Comparison of ENCODE assay signal across 10 cellular contexts in the genomic region with DNA sequence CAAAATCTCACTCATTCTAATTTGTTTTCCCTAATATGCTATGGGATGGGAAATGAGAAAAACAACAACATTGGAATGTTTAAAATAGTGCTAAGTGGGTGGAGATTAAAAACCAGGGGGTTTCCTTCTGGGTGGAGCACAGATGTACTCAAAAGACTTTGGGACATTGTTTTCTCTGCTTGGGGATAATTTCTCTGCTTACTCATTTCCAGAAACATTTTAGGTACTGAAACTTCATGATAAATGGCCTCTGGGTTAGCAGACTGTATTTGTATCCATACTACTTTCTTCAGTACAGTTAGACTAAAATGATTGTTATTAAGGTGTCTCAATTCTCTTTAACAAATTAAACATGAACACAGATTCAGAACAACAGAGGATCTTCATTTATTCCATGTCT. TPM values are rescaled to one million over a fixed set of nuclear protein-coding genes. Genes with fewer than 3 reads are reported as not detected.
A peak's percentile ranks its signal among the peaks of the same experiment; 100 is the strongest.
DNase-seq lines count a peak whose midpoint lies in the region; ATAC-seq, FAIRE-seq and TF ChIP-seq lines count a peak whose summit lies in the region.
"Had no signal": no experiment of that assay in that cellular context is flagged by ENCODE, and none has a peak within 500 bp of the region (broad histone marks: within the 10 kb centered on the region; RNA-seq: fewer than 3 reads in every experiment).

No MANE protein-coding gene starts in this region.

- H3K36me3 ChIP-seq in KMS-11 (ENCODE audit: insufficient read depth), result no peaks in the 10 kb centered on the region
- no peaks in the 10 kb centered on the region for H3K36me3 ChIP-seq in SK-N-SH (replicated peaks in 1 of 2; ENCODE audit: control insufficient read depth in 1 of 2, insufficient read depth in 2 of 2, low read length in 1 of 2)
- H3K36me3 ChIP-seq in colonic mucosa, result no peaks in the 10 kb centered on the region
- H3K36me3 ChIP-seq in ascending aorta, result no peaks in the 10 kb centered on the region

- DNase-seq in SK-N-SH (no peak), urothelium cell line (ENCODE audit: low spot score) (no peak), colonic mucosa (no peak), ascending aorta (ENCODE audit: low spot score in 2 of 2) (no peak)
- DNase-seq: CD4-positive, CD25-positive, alpha-beta regulatory T cell; effector CD8-positive, alpha-beta T cell had no signal

- ATAC-seq in GM18861 (IDR thresholded peaks at IDR 0.05; ENCODE audit: unreplicated experiment), result peak; percentile 87
- peak; percentile 80 for ATAC-seq in GM21423 (IDR thresholded peaks at IDR 0.05; ENCODE audit: unreplicated experiment)
- peak; percentile 73 for ATAC-seq in HG02981 (IDR thresholded peaks at IDR 0.05; ENCODE audit: unreplicated experiment)

- POLR2A ChIA-PET in SK-N-SH (lab: Yijun Ruan, JAX), result no interaction called here

- no peaks in the 10 kb centered on the region for H3K9me2 ChIP-seq in SK-N-SH

- H3K9me3 ChIP-seq in SK-N-SH (no peaks in the 10 kb centered on the region), colonic mucosa (no peaks in the 10 kb centered on the region), ascending aorta (no peaks in the 10 kb centered on the region)

- H3K79me2 ChIP-seq in KMS-11 (ENCODE audit: insufficient read depth, low read depth) (no peaks in the 10 kb centered on the region), SK-N-SH (ENCODE audit: insufficient read depth) (no peaks in the 10 kb centered on the region)

- H3K27me3 ChIP-seq in KMS-11 (ENCODE audit: insufficient read depth, low read depth), result no peaks in the 10 kb centered on the region
- H3K27me3 ChIP-seq in SK-N-SH (ENCODE audit: insufficient read depth), result no peaks in the 10 kb centered on the region; the same call in 1 of the 2 replicates
- no peaks in the 10 kb centered on the region for H3K27me3 ChIP-seq in colonic mucosa
- no peaks in the 10 kb centered on the region for H3K27me3 ChIP-seq in ascending aorta

- H3K4me2 ChIP-seq in KMS-11 (peak overlapping the region; percentile 64), SK-N-SH (no peak overlapping the region)

- H3K4me1 ChIP-seq in KMS-11 (ENCODE audit: low read depth, poor library complexity, severe bottlenecking) (peaks cover 76% of the 10 kb centered on the region), SK-N-SH (ENCODE audit: control insufficient read depth in 1 of 2, insufficient read depth in 2 of 2, low read depth in 1 of 2, low read length in 1 of 2) (no peaks in the 10 kb centered on the region), colonic mucosa (no peaks in the 10 kb centered on the region), ascending aorta (no peaks in the 10 kb centered on the region)

- peak overlapping the region; percentile 34; the same call in 1 of the 2 replicates for H3K27ac ChIP-seq in KMS-11
- no peak overlapping the region for H3K27ac ChIP-seq in SK-N-SH (ENCODE audit: low read depth in 2 of 2, low read length in 1 of 2)
- H3K27ac ChIP-seq in colonic mucosa, result no peak overlapping the region
- no peak overlapping the region for H3K27ac ChIP-seq in ascending aorta

- TF ChIP-seq EP300 in SK-N-SH (IDR thresholded peaks at IDR 0.05; ENCODE audit: borderline replicate concordance in 1 of 2, low read depth in 1 of 2, low read length in 1 of 2), result no peak

- H2AFZ ChIP-seq in KMS-11 (ENCODE audit: low read depth), result no peak overlapping the region
- no peak overlapping the region for H2AFZ ChIP-seq in SK-N-SH (ENCODE audit: low read depth)

- no peaks in the 10 kb centered on the region for H3F3A ChIP-seq in SK-N-SH (replicated peaks; ENCODE audit: insufficient read depth)

- H3K4me3 ChIP-seq in KMS-11 (IDR thresholded peaks at IDR 0.05; ENCODE audit: insufficient read depth, low read depth, low read length), result no peak overlapping the region
- H3K4me3 ChIP-seq in SK-N-SH (ENCODE audit: low read depth in 2 of 2, low read length in 1 of 2), result no peak overlapping the region
- no peak overlapping the region for H3K4me3 ChIP-seq in colonic mucosa
- no peak overlapping the region for H3K4me3 ChIP-seq in ascending aorta

- intact Hi-C loops in colonic mucosa (cut with DNase I) (no loop called here), ascending aorta (cut with DNase I) (no loop called here)

- TF ChIP-seq CTCF in KMS-11 (conservative IDR thresholded peaks at IDR 0.05; ENCODE audit: low read depth, low read length) (no peak), SK-N-SH (IDR thresholded peaks at IDR 0.05) (no peak), colonic mucosa (IDR thresholded peaks at IDR 0.05) (no peak), ascending aorta (IDR thresholded peaks at IDR 0.05) (no peak)

- FAIRE-seq in urothelium cell line (lab: Jason Lieb, UNC), result no peak

- H4K20me1 ChIP-seq in KMS-11 (ENCODE audit: insufficient read depth), result no peaks in the 10 kb centered on the region
- H4K20me1 ChIP-seq in SK-N-SH (ENCODE audit: insufficient read depth), result no peaks in the 10 kb centered on the region

- no peak for TF ChIP-seq RAD21 in SK-N-SH (IDR thresholded peaks at IDR 0.05; ENCODE audit: low read length)

- H3K9ac ChIP-seq in KMS-11, result no peak overlapping the region
- H3K9ac ChIP-seq in SK-N-SH, result no peak overlapping the region
- H3K9ac ChIP-seq in colonic mucosa (ENCODE audit: low read depth in 2 of 2, low read length in 2 of 2), result no peak overlapping the region

- CTCF ChIA-PET in SK-N-SH (lab: Yijun Ruan, JAX), result no interaction called here

TF ChIP-seq in SK-N-SH, 30 proteins besides CTCF, POLR2A, EP300 and RAD21:
- TF ChIP-seq, protein P1, sequence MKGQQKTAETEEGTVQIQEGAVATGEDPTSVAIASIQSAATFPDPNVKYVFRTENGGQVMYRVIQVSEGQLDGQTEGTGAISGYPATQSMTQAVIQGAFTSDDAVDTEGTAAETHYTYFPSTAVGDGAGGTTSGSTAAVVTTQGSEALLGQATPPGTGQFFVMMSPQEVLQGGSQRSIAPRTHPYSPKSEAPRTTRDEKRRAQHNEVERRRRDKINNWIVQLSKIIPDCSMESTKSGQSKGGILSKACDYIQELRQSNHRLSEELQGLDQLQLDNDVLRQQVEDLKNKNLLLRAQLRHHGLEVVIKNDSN (IDR thresholded peaks at IDR 0.05; ENCODE audit: borderline replicate concordance, low read depth), result no peak

RNA-seq across cellular contexts. Expression of a gene that starts 17.4 kb away (rescaled TPM):
- polyA plus RNA-seq in SK-N-SH (2012; rRNA removed), result 0.05 and 0.07 TPM in 2 replicates
- polyA plus RNA-seq in SK-N-SH (2012; cell fraction: cytosol; rRNA removed), result 0.03 and 0.08 TPM in 2 replicates
- 0.04 and 0.13 TPM in 2 replicates for polyA plus RNA-seq in SK-N-SH (2012; cell fraction: nucleus; rRNA removed)
- total RNA-seq in colonic mucosa (10 to 100 TPM; 25.4 to 31.5 TPM), ascending aorta (41.8 TPM)
- polyA plus RNA-seq: CD4-positive, CD25-positive, alpha-beta regulatory T cell had no signal
